Comparison of ENCODE assay signal across 24 cellular contexts in the genomic region with DNA sequence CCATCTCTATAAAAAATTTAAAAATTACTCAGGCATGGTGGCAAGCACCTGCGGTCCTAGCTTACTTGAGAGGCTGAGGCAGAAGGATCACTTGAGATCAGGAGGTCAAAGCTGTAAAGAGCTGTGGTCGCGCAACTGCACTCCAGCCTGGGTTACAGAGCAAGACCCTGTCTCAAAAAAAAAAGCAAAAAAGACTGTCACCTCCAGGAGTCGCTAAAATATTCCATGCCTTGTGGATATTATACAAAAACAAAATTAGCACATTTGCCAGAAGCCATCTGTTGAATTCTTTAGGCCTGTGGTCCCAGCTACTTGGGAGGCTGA.
"Had no signal": no experiment of that assay in that cellular context is flagged by ENCODE, and none has a peak within 500 bp of the region (broad histone marks: within the 10 kb centered on the region; RNA-seq: fewer than 3 reads in every experiment).

No MANE protein-coding gene starts in this region.

- H3K36me3 ChIP-seq: esophagus squamous epithelium, heart right ventricle, lower lobe of right lung, prostate gland, right atrium auricular region, sigmoid colon, stomach, thyroid gland had no signal

- DNase-seq: effector memory CD4-positive, alpha-beta T cell; esophagus squamous epithelium; foreskin melanocyte; glutamatergic neuron; heart right ventricle; hippocampal formation; kidney glomerular epithelial cell; left ventricle myocardium superior; lower lobe of right lung; naive thymus-derived CD8-positive, alpha-beta T cell; nephron progenitor cell; nucleus accumbens; sigmoid colon; stimulated activated CD4-positive, alpha-beta T cell treated with anti-CD3 and anti-CD28 coated beads, Interleukin-2, amount 100 ng/mL, for 24 hours; stimulated activated CD4-positive, alpha-beta T cell treated with anti-CD3 and anti-CD28 coated beads, Interleukin-4, amount 100 ng/mL, for 24 hours; stimulated activated naive CD4-positive, alpha-beta T cell treated with Interleukin-2 at 50 U/mL for 16 hours; stomach; thyroid gland; trophoblast cell had no signal

- H3K4me3 ChIP-seq: esophagus squamous epithelium, heart right ventricle, lower lobe of right lung, prostate gland, right atrium auricular region, sigmoid colon, stomach, thyroid gland had no signal

- H3K27me3 ChIP-seq: heart right ventricle, right atrium auricular region, sigmoid colon, stomach, thyroid gland had no signal

- FAIRE-seq: endothelial cell of umbilical vein, islet of Langerhans had no signal

- H3K27ac ChIP-seq: esophagus squamous epithelium, heart right ventricle, lower lobe of right lung, prostate gland, right atrium auricular region, sigmoid colon, stomach, thyroid gland had no signal

- H3K9me3 ChIP-seq: esophagus squamous epithelium, lower lobe of right lung, prostate gland, right atrium auricular region, sigmoid colon, thyroid gland had no signal

- ATAC-seq: heart right ventricle; left ventricle myocardium superior; lower lobe of right lung; naive thymus-derived CD8-positive, alpha-beta T cell; stimulated activated effector memory CD8-positive, alpha-beta T cell treated with anti-CD3 and anti-CD28 coated beads, Interleukin-12 subunit alpha, Interleukin-12 subunit beta, amount 100 ng/mL, for 72 hours had no signal
